In genomic region chr3:141913150-141913811, GRCh38 we compare ENCODE assay signal across 8 cellular contexts. TPM values are rescaled to one million over a fixed set of nuclear protein-coding genes. Genes with fewer than 3 reads are reported as not detected.
DNase-seq lines count a peak whose midpoint lies in the region; ATAC-seq and TF ChIP-seq lines count a peak whose summit lies in the region.

No MANE protein-coding gene starts in this region.

- peaks cover 0 to 6% (median 3%) of the 10 kb centered on the region in 5 experiments for H3K9me3 Mint-ChIP-seq in brain
- peaks cover 3% of the 10 kb centered on the region for H3K9me3 Mint-ChIP-seq in stimulated activated memory B cell treated with anti-CD40 and anti-IgM and Interleukin-4, amounts not matched to agents 10 μg/mL and 1 μg/mL and 100 μg/mL, for 72 hours

- H3K9ac ChIP-seq in Karpas-422 (ENCODE audit: low read length) (no peak overlapping the region), SK-N-MC (ENCODE audit: insufficient read length) (no peak overlapping the region)

- ATAC-seq in stimulated activated memory B cell treated with anti-CD40 and anti-IgM and Interleukin-4, amounts not matched to agents 10 μg/mL and 1 μg/mL and 100 μg/mL, for 72 hours = peak; percentile 53

- H3K27me3 Mint-ChIP-seq in brain = no peaks in the 10 kb centered on the region
- H3K27me3 Mint-ChIP-seq in stimulated activated memory B cell treated with anti-CD40 and anti-IgM and Interleukin-4, amounts not matched to agents 10 μg/mL and 1 μg/mL and 100 μg/mL, for 72 hours = no peaks in the 10 kb centered on the region

- peaks cover 36% of the 10 kb centered on the region for H3K79me2 ChIP-seq in Karpas-422 (ENCODE audit: low read length)

- in situ Hi-C loops in GM13976 (cut with MboI; ENCODE audit: low sequenced_read_pairs, unreplicated experiment) = no loop called here

- H4K20me1 ChIP-seq in Karpas-422 (ENCODE audit: insufficient read depth, low read depth, low read length) = no peaks in the 10 kb centered on the region

- DNase-seq in AG08396 (ENCODE audit: low spot score) = peak; percentile 52
- DNase-seq in GM13976 (ENCODE audit: low spot score) = peak; percentile 61
- peak; percentile 85 for DNase-seq in Karpas-422
- peak; percentile 66 for DNase-seq in SK-N-MC (ENCODE audit: low read depth, low spot score)
- peak; percentile 5 for DNase-seq in kidney epithelial cell (ENCODE audit: low read depth)
- no peak for DNase-seq in ureter (ENCODE audit: low spot score)

- H3K9me2 ChIP-seq in Karpas-422 (replicated peaks; ENCODE audit: insufficient read depth, low read length) = no peaks in the 10 kb centered on the region

- H3K9me3 ChIP-seq in Karpas-422 (ENCODE audit: low read length) (no peaks in the 10 kb centered on the region; the same call in 1 of the 2 replicates), SK-N-MC (ENCODE audit: low read depth, low read length) (no peaks in the 10 kb centered on the region)

- no peaks in the 10 kb centered on the region for H3K4me1 ChIP-seq in Karpas-422 (ENCODE audit: low read length)

- TF ChIP-seq CTCF in GM13976 (IDR thresholded peaks at IDR 0.05; ENCODE audit: borderline replicate concordance, control extremely low read depth, extremely low read depth, insufficient read depth, missing control alignments) (peak; percentile 52), brain (conservative IDR thresholded peaks at IDR 0.05) (peak; percentile 53 to 69), kidney epithelial cell (IDR thresholded peaks at IDR 0.05; ENCODE audit: insufficient read depth, low read length, poor library complexity, severe bottlenecking) (peak; percentile 68)

- H3K27ac ChIP-seq in Karpas-422 (ENCODE audit: low read length) (no peak overlapping the region), SK-N-MC (no peak overlapping the region)

- no peak overlapping the region for H3K4me3 Mint-ChIP-seq in brain
- H3K4me3 Mint-ChIP-seq in stimulated activated memory B cell treated with anti-CD40 and anti-IgM and Interleukin-4, amounts not matched to agents 10 μg/mL and 1 μg/mL and 100 μg/mL, for 72 hours = no peak overlapping the region

- H3K27me3 ChIP-seq in Karpas-422 (ENCODE audit: low read length) (no peaks in the 10 kb centered on the region), kidney epithelial cell (ENCODE audit: control insufficient read depth, insufficient read depth, low read length) (no peaks in the 10 kb centered on the region)

- peak overlapping the region in 1 of 5 experiments; percentile 13 for H3K27ac Mint-ChIP-seq in brain
- H3K27ac Mint-ChIP-seq in stimulated activated memory B cell treated with anti-CD40 and anti-IgM and Interleukin-4, amounts not matched to agents 10 μg/mL and 1 μg/mL and 100 μg/mL, for 72 hours = peak overlapping the region; percentile 6

- peaks cover 74% of the 10 kb centered on the region for H3K36me3 ChIP-seq in Karpas-422 (ENCODE audit: insufficient read depth, low read length)
- H3K36me3 ChIP-seq in SK-N-MC (ENCODE audit: insufficient read depth, low read length) = peaks cover 73% of the 10 kb centered on the region
- H3K36me3 ChIP-seq in kidney epithelial cell (ENCODE audit: control insufficient read depth, insufficient read depth, low read length) = peaks cover 2% of the 10 kb centered on the region

- no peak overlapping the region for H3K4me2 ChIP-seq in Karpas-422 (ENCODE audit: low read depth, low read length, poor library complexity, severe bottlenecking)

- no peaks in the 10 kb centered on the region for H3K4me1 Mint-ChIP-seq in brain
- H3K4me1 Mint-ChIP-seq in stimulated activated memory B cell treated with anti-CD40 and anti-IgM and Interleukin-4, amounts not matched to agents 10 μg/mL and 1 μg/mL and 100 μg/mL, for 72 hours = peaks cover 6% of the 10 kb centered on the region

- H3K4me3 ChIP-seq in Karpas-422 (ENCODE audit: low read length) (no peak overlapping the region), SK-N-MC (no peak overlapping the region), kidney epithelial cell (ENCODE audit: low read depth, low read length) (no peak overlapping the region)

- no peak overlapping the region for H2AFZ ChIP-seq in Karpas-422 (ENCODE audit: low read length)

- peaks cover 92% of the 10 kb centered on the region for H3K36me3 Mint-ChIP-seq in brain
- peaks cover 63% of the 10 kb centered on the region for H3K36me3 Mint-ChIP-seq in stimulated activated memory B cell treated with anti-CD40 and anti-IgM and Interleukin-4, amounts not matched to agents 10 μg/mL and 1 μg/mL and 100 μg/mL, for 72 hours

RNA-seq across cellular contexts. Expression of gene ATP1B3, which starts 36.8 kb away (rescaled TPM):
- 54.6 and 68.7 TPM in 2 replicates for total RNA-seq in Karpas-422 (2014; rRNA removed; shearing (Covaris generic); ENCODE audit: low replicate concordance)
- 75.2 TPM for polyA plus RNA-seq in brain (ENCODE audit: insufficient read depth, low read depth, low replicate concordance)
- total RNA-seq in kidney epithelial cell (38.3 and 50.8 TPM in 2 replicates), ureter (113 TPM)
